ENCODE assay signal across 15 cellular contexts in genomic region chr19:49613374-49613773, GRCh38. TPM values are rescaled to one million over a fixed set of nuclear protein-coding genes. Genes with fewer than 3 reads are reported as not detected.
A peak's percentile ranks its signal among the peaks of the same experiment; 100 is the strongest.
DNase-seq lines count a peak whose midpoint lies in the region; ATAC-seq, FAIRE-seq and TF ChIP-seq lines count a peak whose summit lies in the region.
"Had no signal": no experiment of that assay in that cellular context is flagged by ENCODE, and none has a peak within 500 bp of the region (broad histone marks: within the 10 kb centered on the region; RNA-seq: fewer than 3 reads in every experiment).

No MANE protein-coding gene starts in this region.

- H3K79me1 ChIP-seq in mesenchymal stem cell (replicated peaks; ENCODE audit: low read length, poor library complexity, severe bottlenecking): peaks cover 32% of the 10 kb centered on the region

- no peak overlapping the region for H2BK5ac ChIP-seq in mesenchymal stem cell (ENCODE audit: low read depth, low read length, poor library complexity, severe bottlenecking)

- H3K36me3 ChIP-seq in adipocyte (ENCODE audit: control insufficient read depth, insufficient read depth, low read length, severe bottlenecking) (peaks cover 39% of the 10 kb centered on the region), mesenchymal stem cell (ENCODE audit: control insufficient read depth in 1 of 2, insufficient read depth in 2 of 2, low read depth in 1 of 2, low read length in 2 of 2) (peaks cover 47 to 67% of the 10 kb centered on the region in 2 experiments), HAP-1 (replicated peaks) (peaks cover 47% of the 10 kb centered on the region)

- H2BK15ac ChIP-seq in mesenchymal stem cell (ENCODE audit: low read depth, poor library complexity, severe bottlenecking): no peak overlapping the region

- peak overlapping the region; percentile 78 for H4K91ac ChIP-seq in mesenchymal stem cell (ENCODE audit: low read length)

- H2BK120ac ChIP-seq in mesenchymal stem cell (ENCODE audit: low read depth, low read length): no peak overlapping the region

- ATAC-seq in HG03039 (IDR thresholded peaks at IDR 0.05; ENCODE audit: unreplicated experiment): no peak
- ATAC-seq: upper lobe of right lung had no signal

- no peak overlapping the region for H3K4me2 ChIP-seq in mesenchymal stem cell (ENCODE audit: low read length, poor library complexity, severe bottlenecking)

- H3K9me3 ChIP-seq in adipocyte (ENCODE audit: control insufficient read depth, low read length) (no peaks in the 10 kb centered on the region), mesenchymal stem cell (ENCODE audit: control insufficient read depth, low read length) (no peaks in the 10 kb centered on the region), HAP-1 (no peaks in the 10 kb centered on the region)
- H3K9me3 ChIP-seq: upper lobe of right lung had no signal

- TF ChIP-seq CTCF in D721Med (IDR thresholded peaks at IDR 0.05; ENCODE audit: insufficient read depth, missing control alignments): no peak

- DNase-seq in CD1c-positive myeloid dendritic cell (ENCODE audit: extremely low spot score): peak; percentile 13
- peak; percentile 27 for DNase-seq in HTR-8/SVneo (ENCODE audit: insufficient read length, low spot score)
- DNase-seq in adipocyte (ENCODE audit: low read depth): no peak
- peak; percentile 61 for DNase-seq in mesenchymal stem cell
- DNase-seq in D721Med (ENCODE audit: insufficient read length, low spot score): no peak
- DNase-seq in HAP-1 (ENCODE audit: low spot score in 2 of 2): no peak
- DNase-seq in MV-4-11 (lab: John Stamatoyannopoulos, UW): no peak
- DNase-seq: activated CD4-positive, alpha-beta T cell treated with anti-CD3 and anti-CD28 coated beads, Interleukin-2, amount 50 U/mL, for 4 hours; NCI-H2227 treated with DMSO at 0.1 percent for 48 hours; nucleus accumbens; upper lobe of right lung had no signal

- H3K4ac ChIP-seq in mesenchymal stem cell (ENCODE audit: low read depth in 1 of 2, low read length in 2 of 2): peak overlapping the region; percentile 6 to 39

- peak overlapping the region in 1 of 2 experiments; percentile 1 for H3K18ac ChIP-seq in mesenchymal stem cell (ENCODE audit: low read depth in 1 of 2, low read length in 2 of 2)

- 45% methylated on average over 4 of the region's 4 CpGs for WGBS in mesenchymal stem cell

- no peak overlapping the region for H3K14ac ChIP-seq in mesenchymal stem cell (ENCODE audit: low read length in 2 of 2)

- H3K4me3 ChIP-seq in adipocyte (ENCODE audit: low read length): peak overlapping the region; percentile 49
- peak overlapping the region in 1 of 2 experiments; percentile 50 for H3K4me3 ChIP-seq in mesenchymal stem cell (ENCODE audit: insufficient read depth in 1 of 2, low read depth in 1 of 2, low read length in 2 of 2)
- H3K4me3 ChIP-seq in HAP-1: no peak overlapping the region
- H3K4me3 ChIP-seq: breast epithelium, SK-N-MC, upper lobe of right lung had no signal

- in situ Hi-C loops in HAP-1 (cut with MboI; ENCODE audit: low sequenced_read_pairs): no loop called here

- no peak overlapping the region for H3K23ac ChIP-seq in mesenchymal stem cell (ENCODE audit: low read length in 2 of 2)

- H2BK12ac ChIP-seq in mesenchymal stem cell (ENCODE audit: low read length in 2 of 2): peak overlapping the region in 1 of 2 experiments; percentile 59

- H3K9ac ChIP-seq in adipocyte (ENCODE audit: low read length): peak overlapping the region; percentile 48
- peak overlapping the region; percentile 66 for H3K9ac ChIP-seq in mesenchymal stem cell (ENCODE audit: low read length)

- no peak overlapping the region for H2AFZ ChIP-seq in mesenchymal stem cell (ENCODE audit: low read depth, low read length)

- peak overlapping the region; percentile 42 for H3K27ac ChIP-seq in mesenchymal stem cell (ENCODE audit: low read length, poor library complexity, severe bottlenecking)
- H3K27ac ChIP-seq: HL-60, SK-N-MC, upper lobe of right lung had no signal

- peak; percentile 85 for FAIRE-seq in HTR-8/SVneo (lab: Jason Lieb, UNC)
- FAIRE-seq in D721Med (lab: Jason Lieb, UNC): no peak

- H2AK5ac ChIP-seq in mesenchymal stem cell (ENCODE audit: low read length, severe bottlenecking): no peak overlapping the region

- H3K27me3 ChIP-seq in adipocyte (replicated peaks; ENCODE audit: control insufficient read depth, insufficient read depth, low read length) (no peaks in the 10 kb centered on the region), mesenchymal stem cell (ENCODE audit: control insufficient read depth in 1 of 2, insufficient read depth in 1 of 2, low read length in 2 of 2) (no peaks in the 10 kb centered on the region), HAP-1 (ENCODE audit: low read depth) (no peaks in the 10 kb centered on the region)
- H3K27me3 ChIP-seq: breast epithelium, upper lobe of right lung had no signal

- no peak overlapping the region for H4K8ac ChIP-seq in mesenchymal stem cell (ENCODE audit: low read length)

- H3K4me1 ChIP-seq in adipocyte (ENCODE audit: control insufficient read depth, insufficient read depth, low read length) (peaks cover 37% of the 10 kb centered on the region), mesenchymal stem cell (ENCODE audit: control insufficient read depth, insufficient read depth, low read depth, low read length) (peaks cover 20% of the 10 kb centered on the region), HAP-1 (no peaks in the 10 kb centered on the region)
- H3K4me1 ChIP-seq: breast epithelium, upper lobe of right lung had no signal

RNA-seq across cellular contexts. Expression of gene PRR12, which starts 22.4 kb away (rescaled TPM):
- 12.1 TPM for polyA plus RNA-seq in mesenchymal stem cell (2013, experiment 1 of 2)
- polyA plus RNA-seq in mesenchymal stem cell (2013, experiment 2 of 2): 11.2 TPM

RNA-seq across cellular contexts. Expression of gene RRAS, which starts 26.6 kb away (rescaled TPM):
- 129 TPM for polyA plus RNA-seq in mesenchymal stem cell (2013, experiment 1 of 2)
- polyA plus RNA-seq in mesenchymal stem cell (2013, experiment 2 of 2): 134 TPM

RNA-seq across cellular contexts. Expression of gene SCAF1, which starts 28.6 kb away (rescaled TPM):
- polyA plus RNA-seq in mesenchymal stem cell (2013, experiment 1 of 2): 43.0 TPM
- 38.9 TPM for polyA plus RNA-seq in mesenchymal stem cell (2013, experiment 2 of 2)

RNA-seq across cellular contexts. Expression of gene PRRG2, which starts 32.3 kb away (rescaled TPM):
- 0.50 TPM for polyA plus RNA-seq in mesenchymal stem cell (2013, experiment 1 of 2)
- polyA plus RNA-seq in mesenchymal stem cell (2013, experiment 2 of 2): 0.40 TPM

RNA-seq across cellular contexts. Expression of gene NOSIP, which starts 33.0 kb away (rescaled TPM):
- 47.3 TPM for polyA plus RNA-seq in mesenchymal stem cell (2013, experiment 1 of 2)
- 45.5 TPM for polyA plus RNA-seq in mesenchymal stem cell (2013, experiment 2 of 2)

Comparison
In these comparisons a context has a peak if more than half of its experiments do, and no peak if none do; other contexts are left out.
1. DNase-seq: peak in CD1c-positive myeloid dendritic cell (single experiment), HTR-8/SVneo (single experiment) and mesenchymal stem cell (single experiment); none in adipocyte (single experiment), D721Med (single experiment), HAP-1 (0 of 2) and MV-4-11 (single experiment).